Comparison of ENCODE assay signal across 1 cellular context in the genomic region with DNA sequence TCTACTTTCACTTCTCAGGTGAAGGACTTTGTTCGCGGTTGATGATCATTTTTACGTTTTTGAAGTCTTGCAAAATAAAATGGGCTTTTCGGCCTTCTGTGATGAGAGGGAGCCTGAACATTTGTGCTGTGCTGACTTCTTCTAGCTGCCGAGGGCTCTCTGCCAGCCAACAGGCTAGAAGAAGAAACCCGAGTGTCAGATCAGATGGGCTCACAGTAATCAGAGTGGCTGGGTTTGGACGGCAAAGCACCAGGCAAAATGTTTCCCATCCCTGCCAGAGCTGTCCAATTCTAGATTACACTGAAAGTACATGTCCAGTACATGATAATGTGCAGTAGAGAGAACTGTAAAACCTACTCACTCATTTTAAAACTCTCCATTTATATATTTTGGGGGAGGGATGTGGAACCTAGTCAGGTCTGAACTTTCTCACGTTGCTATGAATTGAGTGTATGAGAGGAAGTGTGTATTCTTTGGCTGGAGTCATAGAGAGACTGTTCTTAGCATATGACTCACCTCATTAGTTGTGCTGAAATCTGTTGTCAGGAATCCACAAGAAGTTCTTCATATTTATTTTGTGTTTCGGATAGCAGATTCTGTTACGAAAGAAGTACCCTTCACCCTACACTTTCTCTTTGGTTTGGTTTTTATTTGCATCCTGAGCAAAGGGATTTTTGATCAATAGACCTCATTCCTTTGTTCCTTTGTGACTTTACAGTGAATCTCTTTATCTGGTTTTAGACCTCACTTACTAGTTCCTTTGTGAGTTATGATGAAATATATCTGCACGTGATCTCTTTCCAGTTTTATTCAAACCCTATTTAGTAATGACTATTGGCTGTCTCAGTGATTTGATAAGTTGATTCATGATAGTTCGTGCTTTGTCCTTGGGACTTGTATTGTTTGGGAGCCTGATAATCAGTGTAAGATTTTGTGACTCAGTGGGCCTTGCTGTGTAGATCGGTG.
TF ChIP-seq lines count a peak whose summit lies in the region.

No MANE protein-coding gene starts in this region.

TF ChIP-seq in GM12878, 131 proteins besides CTCF, POLR2A, EP300 and RAD21 (continued from another document and continues in another):
- TF ChIP-seq, protein P1, sequence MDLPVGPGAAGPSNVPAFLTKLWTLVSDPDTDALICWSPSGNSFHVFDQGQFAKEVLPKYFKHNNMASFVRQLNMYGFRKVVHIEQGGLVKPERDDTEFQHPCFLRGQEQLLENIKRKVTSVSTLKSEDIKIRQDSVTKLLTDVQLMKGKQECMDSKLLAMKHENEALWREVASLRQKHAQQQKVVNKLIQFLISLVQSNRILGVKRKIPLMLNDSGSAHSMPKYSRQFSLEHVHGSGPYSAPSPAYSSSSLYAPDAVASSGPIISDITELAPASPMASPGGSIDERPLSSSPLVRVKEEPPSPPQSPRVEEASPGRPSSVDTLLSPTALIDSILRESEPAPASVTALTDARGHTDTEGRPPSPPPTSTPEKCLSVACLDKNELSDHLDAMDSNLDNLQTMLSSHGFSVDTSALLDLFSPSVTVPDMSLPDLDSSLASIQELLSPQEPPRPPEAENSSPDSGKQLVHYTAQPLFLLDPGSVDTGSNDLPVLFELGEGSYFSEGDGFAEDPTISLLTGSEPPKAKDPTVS (IDR thresholded peaks at IDR 0.05; ENCODE audit: low read depth, low read length): no peak
- TF ChIP-seq ATF7 (IDR thresholded peaks at IDR 0.05; ENCODE audit: low read depth) (peak; percentile 90), E2F4 (IDR thresholded peaks at IDR 0.05; ENCODE audit: low read depth, low read length) (no peak), SREBF2 (IDR thresholded peaks at IDR 0.05; ENCODE audit: low read length) (no peak), POLR2AphosphoS2 (IDR thresholded peaks at IDR 0.05; ENCODE audit: low read depth, low read length) (0 out of 2 replicates have a peak, but pooled peaks have one; percentile 20), ZZZ3 (IDR thresholded peaks at IDR 0.05; ENCODE audit: control insufficient read depth, insufficient read length, low read depth) (no peak), TBL1XR1 (IDR thresholded peaks at IDR 0.05; ENCODE audit: low read depth, low read length) (peak; percentile 92), USF2 (IDR thresholded peaks at IDR 0.05; ENCODE audit: borderline replicate concordance, low read depth, low read length) (peak; percentile 39; the same call in 1 of the 2 replicates), SIX5 (IDR thresholded peaks at IDR 0.05; ENCODE audit: low read depth, low read length, severe bottlenecking) (no peak), ATF3 (IDR thresholded peaks at IDR 0.05; ENCODE audit: borderline replicate concordance, extremely low read depth, low read depth, low read length) (no peak), SUZ12 (IDR thresholded peaks at IDR 0.05; ENCODE audit: unreplicated experiment) (no peak), NRF1 (conservative IDR thresholded peaks at IDR 0.05; ENCODE audit: low read depth, low read length) (no peak), TARDBP (IDR thresholded peaks at IDR 0.05; ENCODE audit: borderline replicate concordance) (no peak), TCF12 (IDR thresholded peaks at IDR 0.05; ENCODE audit: low read depth, low read length) (no peak), BMI1 (IDR thresholded peaks at IDR 0.05; ENCODE audit: borderline replicate concordance) (peak; percentile 43; the same call in 1 of the 2 replicates), SUPT20H (IDR thresholded peaks at IDR 0.05; ENCODE audit: borderline replicate concordance, control insufficient read depth, low read depth, low read length) (no peak), FOS (IDR thresholded peaks at IDR 0.05; ENCODE audit: borderline replicate concordance, extremely low read depth, insufficient read length) (no peak), EED (IDR thresholded peaks at IDR 0.05; ENCODE audit: low read depth) (peak; percentile 72), ZBTB4 (CRISPR knock-in tag; IDR thresholded peaks at IDR 0.05) (no peak), STAT1 (conservative IDR thresholded peaks at IDR 0.05) (no peak), IKZF1 (conservative IDR thresholded peaks at IDR 0.05) (peak; percentile 70), CHD2 (IDR thresholded peaks at IDR 0.05; ENCODE audit: borderline replicate concordance, low read depth, low read length) (peak; percentile 43; the same call in 1 of the 2 replicates), REST (IDR thresholded peaks at IDR 0.05; ENCODE audit: low read depth, low read length) (peak; percentile 32; the same call in 1 of the 2 replicates), ZNF274 (IDR thresholded peaks at IDR 0.05; ENCODE audit: insufficient read depth, insufficient read length) (no peak), CHD1 (IDR thresholded peaks at IDR 0.05; ENCODE audit: low read depth, low read length) (peak; percentile 82), MYB (IDR thresholded peaks at IDR 0.05; ENCODE audit: borderline replicate concordance, low read depth, low read length) (no peak), PBX3 (IDR thresholded peaks at IDR 0.05; ENCODE audit: insufficient replicate concordance, low read depth, low read length) (no peak), GATAD2B (conservative IDR thresholded peaks at IDR 0.05; ENCODE audit: low read depth) (no peak; the same call in 1 of the 2 replicates), TAF1 (IDR thresholded peaks at IDR 0.05; ENCODE audit: borderline replicate concordance, low read depth, low read length) (peak; percentile 74; the same call in 1 of the 2 replicates), PAX5 (IDR thresholded peaks at IDR 0.05; ENCODE audit: borderline replicate concordance, low read depth, low read length) (peak; percentile 58; the same call in 1 of the 2 replicates), KLF5 (IDR thresholded peaks at IDR 0.05; ENCODE audit: partially characterized antibody) (no peak), HDGF (IDR thresholded peaks at IDR 0.05) (0 out of 2 replicates have a peak, but pooled peaks have one; percentile 52), HCFC1 (IDR thresholded peaks at IDR 0.05; ENCODE audit: low read length) (no peak), RCOR1 (conservative IDR thresholded peaks at IDR 0.05; ENCODE audit: low read depth, low read length) (no peak), SRF (IDR thresholded peaks at IDR 0.05; ENCODE audit: low read depth in 2 of 2, low read length in 2 of 2) (peak in 1 of 2 experiments; percentile 63; a peak in 1 of 4 replicates), KDM1A (IDR thresholded peaks at IDR 0.05; ENCODE audit: borderline replicate concordance) (no peak), TCF7 (IDR thresholded peaks at IDR 0.05; ENCODE audit: borderline replicate concordance) (peak; percentile 38; the same call in 1 of the 2 replicates), CHD4 (IDR thresholded peaks at IDR 0.05) (no peak), USF1 (IDR thresholded peaks at IDR 0.05; ENCODE audit: borderline replicate concordance, extremely low read length, insufficient read depth, low read depth, low read length) (no peak), MAX (IDR thresholded peaks at IDR 0.05; ENCODE audit: low read depth, low read length) (no peak)
- TF ChIP-seq, protein P2, sequence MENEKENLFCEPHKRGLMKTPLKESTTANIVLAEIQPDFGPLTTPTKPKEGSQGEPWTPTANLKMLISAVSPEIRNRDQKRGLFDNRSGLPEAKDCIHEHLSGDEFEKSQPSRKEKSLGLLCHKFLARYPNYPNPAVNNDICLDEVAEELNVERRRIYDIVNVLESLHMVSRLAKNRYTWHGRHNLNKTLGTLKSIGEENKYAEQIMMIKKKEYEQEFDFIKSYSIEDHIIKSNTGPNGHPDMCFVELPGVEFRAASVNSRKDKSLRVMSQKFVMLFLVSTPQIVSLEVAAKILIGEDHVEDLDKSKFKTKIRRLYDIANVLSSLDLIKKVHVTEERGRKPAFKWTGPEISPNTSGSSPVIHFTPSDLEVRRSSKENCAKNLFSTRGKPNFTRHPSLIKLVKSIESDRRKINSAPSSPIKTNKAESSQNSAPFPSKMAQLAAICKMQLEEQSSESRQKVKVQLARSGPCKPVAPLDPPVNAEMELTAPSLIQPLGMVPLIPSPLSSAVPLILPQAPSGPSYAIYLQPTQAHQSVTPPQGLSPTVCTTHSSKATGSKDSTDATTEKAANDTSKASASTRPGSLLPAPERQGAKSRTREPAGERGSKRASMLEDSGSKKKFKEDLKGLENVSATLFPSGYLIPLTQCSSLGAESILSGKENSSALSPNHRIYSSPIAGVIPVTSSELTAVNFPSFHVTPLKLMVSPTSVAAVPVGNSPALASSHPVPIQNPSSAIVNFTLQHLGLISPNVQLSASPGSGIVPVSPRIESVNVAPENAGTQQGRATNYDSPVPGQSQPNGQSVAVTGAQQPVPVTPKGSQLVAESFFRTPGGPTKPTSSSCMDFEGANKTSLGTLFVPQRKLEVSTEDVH (IDR thresholded peaks at IDR 0.05; ENCODE audit: low read depth, partially characterized antibody): no peak
